Comparison of ENCODE assay signal across 19 cellular contexts in genomic region chr2:100399714-100400113, GRCh38. TPM values are rescaled to one million over a fixed set of nuclear protein-coding genes. Genes with fewer than 3 reads are reported as not detected.
DNase-seq lines count a peak whose midpoint lies in the region; ATAC-seq and TF ChIP-seq lines count a peak whose summit lies in the region.
"Had no signal": no experiment of that assay in that cellular context is flagged by ENCODE, and none has a peak within 500 bp of the region (broad histone marks: within the 10 kb centered on the region; RNA-seq: fewer than 3 reads in every experiment).

No MANE protein-coding gene starts in this region.

- H3K4me2 ChIP-seq in SK-N-SH = no peak overlapping the region
- H3K4me2 ChIP-seq: A549 had no signal

- H3K27me3 Mint-ChIP-seq in endothelial cell (ENCODE audit: unreplicated experiment) (peaks cover 1% of the 10 kb centered on the region), progenitor cell of endocrine pancreas (no peaks in the 10 kb centered on the region)
- H3K27me3 Mint-ChIP-seq: B cell; CD4-positive, alpha-beta T cell had no signal

- TF ChIP-seq EP300 in SK-N-SH (IDR thresholded peaks at IDR 0.05; ENCODE audit: borderline replicate concordance in 1 of 2, low read depth in 1 of 2, low read length in 1 of 2) (no peak), esophagus muscularis mucosa (IDR thresholded peaks at IDR 0.05) (no peak)

- H3K27ac Mint-ChIP-seq in endothelial cell (ENCODE audit: unreplicated experiment) (peak overlapping the region; percentile 53), progenitor cell of endocrine pancreas (peak overlapping the region; percentile 22)
- H3K27ac Mint-ChIP-seq: B cell; CD4-positive, alpha-beta T cell; CD8-positive, alpha-beta T cell had no signal

- H3K27ac ChIP-seq in SK-N-SH (ENCODE audit: low read depth in 2 of 2, low read length in 1 of 2) (no peak overlapping the region), esophagus muscularis mucosa (replicated peaks in 1 of 4) (no peak overlapping the region)
- H3K27ac ChIP-seq: 22Rv1, A549, C4-2B had no signal

- no peaks in the 10 kb centered on the region for H3K9me3 ChIP-seq in SK-N-SH
- H3K9me3 ChIP-seq in esophagus muscularis mucosa = no peaks in the 10 kb centered on the region
- H3K9me3 ChIP-seq: A549, Caco-2 had no signal

- TF ChIP-seq RAD21 in SK-N-SH (IDR thresholded peaks at IDR 0.05; ENCODE audit: low read length) = no peak

- POLR2A ChIA-PET in SK-N-SH (lab: Yijun Ruan, JAX) = no interaction called here

- H3K4me3 Mint-ChIP-seq in endothelial cell (ENCODE audit: unreplicated experiment) = no peak overlapping the region
- H3K4me3 Mint-ChIP-seq in progenitor cell of endocrine pancreas (ENCODE audit: low read depth) = no peak overlapping the region
- H3K4me3 Mint-ChIP-seq: B cell; CD4-positive, alpha-beta T cell; CD8-positive, alpha-beta T cell had no signal

- peaks cover 5% of the 10 kb centered on the region for H3K4me1 Mint-ChIP-seq in endothelial cell (ENCODE audit: unreplicated experiment)
- H3K4me1 Mint-ChIP-seq in progenitor cell of endocrine pancreas (ENCODE audit: low read depth) = peaks cover 2% of the 10 kb centered on the region

- H3K36me3 Mint-ChIP-seq in endothelial cell (ENCODE audit: low read depth, unreplicated experiment) (peaks cover 34% of the 10 kb centered on the region), progenitor cell of endocrine pancreas (ENCODE audit: insufficient read depth) (peaks cover 15% of the 10 kb centered on the region)

- H3K27me3 ChIP-seq in SK-N-SH (ENCODE audit: insufficient read depth) (no peaks in the 10 kb centered on the region), esophagus muscularis mucosa (no peaks in the 10 kb centered on the region)

- peaks cover 6 to 31% of the 10 kb centered on the region in 2 experiments for H3K36me3 ChIP-seq in SK-N-SH (replicated peaks in 1 of 2; ENCODE audit: control insufficient read depth in 1 of 2, insufficient read depth in 2 of 2, low read length in 1 of 2)
- H3K36me3 ChIP-seq in esophagus muscularis mucosa = peaks cover 5 to 88% (median 74%) of the 10 kb centered on the region in 4 donors

- no peak for ATAC-seq in SK-N-SH treated with all-trans-retinoic acid at 6 μM for 48 hours
- ATAC-seq: A549; CD8-positive, alpha-beta T cell had no signal

- WGBS in SK-N-SH (ENCODE audit: low lambda C conversion rate) = 95% methylated on average over 8 of the region's 9 CpGs
- 91% methylated on average over 9 of the region's 9 CpGs for WGBS in esophagus muscularis mucosa

- intact Hi-C loops in esophagus muscularis mucosa (cut with DNase I) = no loop called here

- no peaks in the 10 kb centered on the region for H4K20me1 ChIP-seq in SK-N-SH (ENCODE audit: insufficient read depth)

- H2AFZ ChIP-seq in SK-N-SH (ENCODE audit: low read depth) = no peak overlapping the region

- CTCF ChIA-PET in SK-N-SH (lab: Yijun Ruan, JAX) = interaction anchor here (1.4 to 3.3 kb wide), 2 partner anchors 19 to 137 kb away, joined by 6 to 16 read pairs; no protein-coding TSS in a partner anchor

- no peak for TF ChIP-seq POLR2A in esophagus muscularis mucosa (IDR thresholded peaks at IDR 0.05; ENCODE audit: low read depth)

- no peak overlapping the region for H3K9ac ChIP-seq in SK-N-SH

- no peaks in the 10 kb centered on the region for H3K9me3 Mint-ChIP-seq in endothelial cell (ENCODE audit: unreplicated experiment)
- H3K9me3 Mint-ChIP-seq in progenitor cell of endocrine pancreas (ENCODE audit: low read depth) = no peaks in the 10 kb centered on the region
- H3K9me3 Mint-ChIP-seq: CD4-positive, alpha-beta T cell; CD8-positive, alpha-beta T cell had no signal

- H3K4me3 ChIP-seq in SK-N-SH (ENCODE audit: low read depth in 2 of 2, low read length in 1 of 2) (no peak overlapping the region), esophagus muscularis mucosa (no peak overlapping the region)
- H3K4me3 ChIP-seq: A549 had no signal

- no peaks in the 10 kb centered on the region for H3K4me1 ChIP-seq in SK-N-SH (ENCODE audit: control insufficient read depth in 1 of 2, insufficient read depth in 2 of 2, low read depth in 1 of 2, low read length in 1 of 2)
- H3K4me1 ChIP-seq in esophagus muscularis mucosa = no peaks in the 10 kb centered on the region
- H3K4me1 ChIP-seq: A549, Caco-2 had no signal

- no peaks in the 10 kb centered on the region for H3K9me2 ChIP-seq in SK-N-SH

- no peaks in the 10 kb centered on the region for H3K79me2 ChIP-seq in SK-N-SH (ENCODE audit: insufficient read depth)

- DNase-seq in SK-N-SH = peak; percentile 4
- no peak for DNase-seq in endothelial cell (ENCODE audit: low spot score)
- peak; percentile 62 for DNase-seq in mesenteric fat pad (ENCODE audit: low spot score)
- no peak for DNase-seq in progenitor cell of endocrine pancreas (ENCODE audit: low spot score, unreplicated experiment)
- no peak for DNase-seq in esophagus muscularis mucosa (ENCODE audit: extremely low spot score)
- no peak for DNase-seq in stimulated activated CD4-positive, alpha-beta T cell treated with anti-CD3 and anti-CD28 coated beads, Interleukin-2, amount 100 ng/mL, for 24 hours
- no peak for DNase-seq in NCI-H510A treated with DMSO at 0.1 percent for 48 hours (lab: John Stamatoyannopoulos, UW)
- DNase-seq: AML-193; Caco-2; Calu3; CD4-positive, alpha-beta T cell; CD8-positive, alpha-beta T cell; DMS79 treated with DMSO at 0.1 percent for 48 hours; GF-D8 had no signal

- H3F3A ChIP-seq in SK-N-SH (replicated peaks; ENCODE audit: insufficient read depth) = no peaks in the 10 kb centered on the region

- TF ChIP-seq CTCF in SK-N-SH (IDR thresholded peaks at IDR 0.05) = no peak
- no peak for TF ChIP-seq CTCF in endothelial cell (IDR thresholded peaks at IDR 0.05; ENCODE audit: unreplicated experiment)
- TF ChIP-seq CTCF in progenitor cell of endocrine pancreas (IDR thresholded peaks at IDR 0.05; ENCODE audit: unreplicated experiment) = no peak
- no peak for TF ChIP-seq CTCF in esophagus muscularis mucosa (IDR thresholded peaks at IDR 0.05)

TF ChIP-seq in SK-N-SH, 30 proteins besides CTCF, POLR2A, EP300 and RAD21 (continues in another document):
- TF ChIP-seq NRF1 (IDR thresholded peaks at IDR 0.05; ENCODE audit: low read depth, low read length) (no peak), PBX3 (IDR thresholded peaks at IDR 0.05) (no peak), NFIC (IDR thresholded peaks at IDR 0.05; ENCODE audit: borderline replicate concordance) (no peak), SIN3A (IDR thresholded peaks at IDR 0.05; ENCODE audit: borderline replicate concordance, low read depth, low read length) (no peak), GABPA (IDR thresholded peaks at IDR 0.05; ENCODE audit: low read depth) (no peak), TEAD4 (IDR thresholded peaks at IDR 0.05; ENCODE audit: borderline replicate concordance, insufficient read depth) (no peak)
- TF ChIP-seq, protein P1, sequence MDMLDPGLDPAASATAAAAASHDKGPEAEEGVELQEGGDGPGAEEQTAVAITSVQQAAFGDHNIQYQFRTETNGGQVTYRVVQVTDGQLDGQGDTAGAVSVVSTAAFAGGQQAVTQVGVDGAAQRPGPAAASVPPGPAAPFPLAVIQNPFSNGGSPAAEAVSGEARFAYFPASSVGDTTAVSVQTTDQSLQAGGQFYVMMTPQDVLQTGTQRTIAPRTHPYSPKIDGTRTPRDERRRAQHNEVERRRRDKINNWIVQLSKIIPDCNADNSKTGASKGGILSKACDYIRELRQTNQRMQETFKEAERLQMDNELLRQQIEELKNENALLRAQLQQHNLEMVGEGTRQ (IDR thresholded peaks at IDR 0.05; ENCODE audit: borderline replicate concordance, low read depth, low read length) = no peak

TF ChIP-seq in SK-N-SH treated with all-trans-retinoic acid at 6 μM for 48 hours, 23 proteins besides CTCF, POLR2A, EP300 and RAD21 (continues in another document):
- TF ChIP-seq, protein P2, sequence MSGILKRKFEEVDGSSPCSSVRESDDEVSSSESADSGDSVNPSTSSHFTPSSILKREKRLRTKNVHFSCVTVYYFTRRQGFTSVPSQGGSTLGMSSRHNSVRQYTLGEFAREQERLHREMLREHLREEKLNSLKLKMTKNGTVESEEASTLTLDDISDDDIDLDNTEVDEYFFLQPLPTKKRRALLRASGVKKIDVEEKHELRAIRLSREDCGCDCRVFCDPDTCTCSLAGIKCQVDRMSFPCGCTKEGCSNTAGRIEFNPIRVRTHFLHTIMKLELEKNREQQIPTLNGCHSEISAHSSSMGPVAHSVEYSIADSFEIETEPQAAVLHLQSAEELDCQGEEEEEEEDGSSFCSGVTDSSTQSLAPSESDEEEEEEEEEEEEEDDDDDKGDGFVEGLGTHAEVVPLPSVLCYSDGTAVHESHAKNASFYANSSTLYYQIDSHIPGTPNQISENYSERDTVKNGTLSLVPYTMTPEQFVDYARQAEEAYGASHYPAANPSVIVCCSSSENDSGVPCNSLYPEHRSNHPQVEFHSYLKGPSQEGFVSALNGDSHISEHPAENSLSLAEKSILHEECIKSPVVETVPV (CRISPR knock-in tag; IDR thresholded peaks at IDR 0.05) = no peak
- TF ChIP-seq SNAI2 (CRISPR knock-in tag; IDR thresholded peaks at IDR 0.05) (no peak), ZNF565 (CRISPR knock-in tag; conservative IDR thresholded peaks at IDR 0.05; ENCODE audit: low read depth) (no peak), ZFP3 (CRISPR knock-in tag; IDR thresholded peaks at IDR 0.05) (no peak)

RNA-seq across cellular contexts. Expression of gene CHST10, which starts 17.8 kb away (rescaled TPM):
- polyA plus RNA-seq in SK-N-SH (2012; rRNA removed) = 17.6 and 20.0 TPM in 2 replicates
- 13.6 and 16.4 TPM in 2 replicates for polyA plus RNA-seq in SK-N-SH (2012; cell fraction: cytosol; rRNA removed)
- polyA plus RNA-seq in SK-N-SH (2012; cell fraction: nucleus; rRNA removed) = 14.5 and 20.3 TPM in 2 replicates
- total RNA-seq in endothelial cell (ENCODE audit: unreplicated experiment) (20.6 TPM), mesenteric fat pad (4.1 TPM), progenitor cell of endocrine pancreas (22.1 TPM in 2 replicates), esophagus muscularis mucosa (10 to 100 TPM; 10.8 to 17.0 (median 13.5) TPM)
- total RNA-seq: Caco-2 had no signal

Comparison
In these comparisons a context has a peak if more than half of its experiments do, and no peak if none do; other contexts are left out.
1. DNase-seq: peak in SK-N-SH (single experiment) and mesenteric fat pad (single experiment); none in endothelial cell (single experiment), progenitor cell of endocrine pancreas (single experiment), esophagus muscularis mucosa (single experiment), stimulated activated CD4-positive, alpha-beta T cell treated with anti-CD3 and anti-CD28 coated beads, Interleukin-2, amount 100 ng/mL, for 24 hours (0 of 2) and NCI-H510A treated with DMSO at 0.1 percent for 48 hours (single experiment).